ENCODE assay signal across 12 cellular contexts in genomic region chr3:170350515-170351413, GRCh38. TPM values are rescaled to one million over a fixed set of nuclear protein-coding genes. Genes with fewer than 3 reads are reported as not detected.
A peak's percentile ranks its signal among the peaks of the same experiment; 100 is the strongest.
DNase-seq lines count a peak whose midpoint lies in the region; ATAC-seq and TF ChIP-seq lines count a peak whose summit lies in the region.
"Had no signal": no experiment of that assay in that cellular context is flagged by ENCODE, and none has a peak within 500 bp of the region (broad histone marks: within the 10 kb centered on the region; RNA-seq: fewer than 3 reads in every experiment).

No MANE protein-coding gene starts in this region.

- no peak overlapping the region for H2BK120ac ChIP-seq in IMR-90 (ENCODE audit: low read depth, low read length)

- no peak overlapping the region for H4K91ac ChIP-seq in IMR-90 (ENCODE audit: insufficient read depth, low read depth, low read length)

- H2BK15ac ChIP-seq in IMR-90 (ENCODE audit: low read depth, low read length): no peak overlapping the region

- H3K56ac ChIP-seq in IMR-90 (ENCODE audit: extremely low read depth, insufficient read depth, low read length): no peak overlapping the region

- intact Hi-C loops in IMR-90 (cut with micrococcal nuclease): no loop called here

- no peaks in the 10 kb centered on the region for H4K20me1 ChIP-seq in IMR-90 (ENCODE audit: insufficient read depth, low read length)

- H3K9ac ChIP-seq in IMR-90 (ENCODE audit: low read depth, low read length): no peak overlapping the region

- 92% methylated on average over 2 of the region's 8 CpGs; no CpG with 5 or more reads in 1 of the 2 experiments for WGBS in IMR-90 (ENCODE audit: extremely low coverage in 2 of 2, insufficient read length in 1 of 2), 2 experiments

- H4K8ac ChIP-seq in IMR-90 (ENCODE audit: low read depth in 2 of 2, low read length in 2 of 2): no peak overlapping the region

- H3K4me3 Mint-ChIP-seq in naive B cell (peak overlapping the region; percentile 73 to 88 (median 84)), WTC11 (no peak overlapping the region)

- BruUV-seq in IMR-90 (replicated peaks; lab: Mats Ljungman, UMichigan): no TSS peak

- H3K9me3 Mint-ChIP-seq in naive B cell (no peaks in the 10 kb centered on the region), WTC11 (no peaks in the 10 kb centered on the region)

- H2AFZ ChIP-seq in IMR-90 (replicated peaks; ENCODE audit: low read length, poor library complexity): peak overlapping the region; percentile 61

- H3K4me1 Mint-ChIP-seq in naive B cell: peaks cover 45 to 85% (median 74%) of the 10 kb centered on the region in 3 donors
- peaks cover 49% of the 10 kb centered on the region for H3K4me1 Mint-ChIP-seq in WTC11

- no peak overlapping the region for H2BK5ac ChIP-seq in IMR-90 (ENCODE audit: low read depth, low read length, poor library complexity, severe bottlenecking)

- H4K5ac ChIP-seq in IMR-90 (ENCODE audit: low read depth, low read length): no peak overlapping the region

- H3K4me2 ChIP-seq in IMR-90 (ENCODE audit: low read depth, low read length): no peak overlapping the region

- H2AK9ac ChIP-seq in IMR-90 (replicated peaks; ENCODE audit: low read depth, low read length, poor library complexity): no peak overlapping the region

- CTCF ChIA-PET in IMR-90 (lab: Yijun Ruan, JAX) (no interaction called here), WTC11 (lab: Charles Lee) (no interaction called here)

- TF ChIP-seq POLR2A in IMR-90 (IDR thresholded peaks at IDR 0.05; ENCODE audit: low read depth, low read length): no peak

- H3K23ac ChIP-seq in IMR-90 (ENCODE audit: low read depth, low read length): no peak overlapping the region

- no peak overlapping the region for H2BK20ac ChIP-seq in IMR-90 (ENCODE audit: low read depth, low read length)

- no peaks in the 10 kb centered on the region for H3K36me3 ChIP-seq in IMR-90 (ENCODE audit: control insufficient read depth, insufficient read depth, low read length)
- no peaks in the 10 kb centered on the region for H3K36me3 ChIP-seq in right atrium auricular region
- H3K36me3 ChIP-seq: SJCRH30, transverse colon had no signal

- no peaks in the 10 kb centered on the region for H3K9me1 ChIP-seq in IMR-90 (ENCODE audit: insufficient read depth, low read length)

- H3K14ac ChIP-seq in IMR-90 (replicated peaks; ENCODE audit: low read depth, low read length): no peak overlapping the region

- H3K27ac Mint-ChIP-seq in naive B cell (peak overlapping the region; percentile 92 to 100 (median 96)), WTC11 (no peak overlapping the region)

- ATAC-seq in GM18517 (IDR thresholded peaks at IDR 0.05; ENCODE audit: unreplicated experiment): peak; percentile 53
- peak; percentile 47 for ATAC-seq in GM21825 (IDR thresholded peaks at IDR 0.05; ENCODE audit: unreplicated experiment)
- no peak for ATAC-seq in IMR-90 (ENCODE audit: low read depth)
- peak; percentile 35 to 46 for ATAC-seq in naive B cell (ENCODE audit: low read depth in 2 of 2)
- ATAC-seq in WTC11: no peak

- H2AK5ac ChIP-seq in IMR-90 (ENCODE audit: low read depth, low read length): no peak overlapping the region

- POLR2A ChIA-PET in IMR-90 (lab: Charles Lee; ENCODE audit: unreplicated experiment): no interaction called here
- POLR2A ChIA-PET in WTC11 (lab: Charles Lee): no interaction called here

- dilution Hi-C loops in IMR-90 (cut with HindIII; ENCODE audit: low sequenced_read_pairs, unreplicated experiment): no loop called here

- H3K18ac ChIP-seq in IMR-90 (ENCODE audit: low read depth, low read length): no peak overlapping the region

- no peak overlapping the region for H3K4ac ChIP-seq in IMR-90 (ENCODE audit: low read depth, low read length)

- peaks cover 4% of the 10 kb centered on the region for H3K4me1 ChIP-seq in IMR-90 (ENCODE audit: control insufficient read depth, insufficient read depth, low read length)
- peaks cover 0 to 6% of the 10 kb centered on the region in 2 donors for H3K4me1 ChIP-seq in right atrium auricular region

- H3K27ac ChIP-seq in IMR-90 (ENCODE audit: insufficient read depth, low read length): no peak overlapping the region
- H3K27ac ChIP-seq in right atrium auricular region: no peak overlapping the region
- H3K27ac ChIP-seq: SJCRH30 had no signal

- H3K79me1 ChIP-seq in IMR-90 (ENCODE audit: low read depth in 1 of 2, low read length in 2 of 2): peaks cover 0 to 10% of the 10 kb centered on the region in 2 experiments; a peak in 2 of 4 replicates

- TF ChIP-seq CTCF in IMR-90 (conservative IDR thresholded peaks at IDR 0.05; ENCODE audit: low read depth, low read length) (no peak), WTC11 (IDR thresholded peaks at IDR 0.05) (no peak), right atrium auricular region (IDR thresholded peaks at IDR 0.05) (no peak)

- in situ Hi-C loops in IMR-90 (cut with MboI; ENCODE audit: low sequenced_read_pairs): loop anchor here (5.0 kb wide), 1 partner anchor 38 kb away; no protein-coding TSS in a partner anchor

- H3K27me3 Mint-ChIP-seq in naive B cell (no peaks in the 10 kb centered on the region), WTC11 (ENCODE audit: low read depth) (no peaks in the 10 kb centered on the region)

- H3K4me3 ChIP-seq in IMR-90 (ENCODE audit: insufficient read depth, low read depth, low read length) (no peak overlapping the region), right atrium auricular region (no peak overlapping the region)
- H3K4me3 ChIP-seq: SJCRH30, transverse colon had no signal

- H3K9me3 ChIP-seq in IMR-90 (ENCODE audit: control insufficient read depth, insufficient read depth, low read length): no peaks in the 10 kb centered on the region
- no peaks in the 10 kb centered on the region for H3K9me3 ChIP-seq in right atrium auricular region
- H3K9me3 ChIP-seq: SJCRH30, transverse colon had no signal

- no peak for TF ChIP-seq RAD21 in IMR-90 (IDR thresholded peaks at IDR 0.05; ENCODE audit: low read length)

- H3K36me3 Mint-ChIP-seq in naive B cell: no peaks in the 10 kb centered on the region
- H3K36me3 Mint-ChIP-seq in WTC11: no peaks in the 10 kb centered on the region

- DNase-seq in IMR-90 (no peak), naive B cell (peak; percentile 58), WTC11 (ENCODE audit: low spot score) (no peak), NK-92 (lab: John Stamatoyannopoulos, UW; ENCODE audit: unreplicated experiment) (no peak), GM03348 (ENCODE audit: low spot score) (no peak), right atrium auricular region (ENCODE audit: low spot score) (no peak)
- DNase-seq: COR-L47, NCI-H187 treated with DMSO at 0.1 percent for 48 hours, SJCRH30, transverse colon had no signal

- H3K27me3 ChIP-seq in IMR-90 (ENCODE audit: control insufficient read depth, insufficient read depth, low read length): no peaks in the 10 kb centered on the region
- H3K27me3 ChIP-seq in right atrium auricular region: no peaks in the 10 kb centered on the region
- H3K27me3 ChIP-seq: SJCRH30, transverse colon had no signal

TF ChIP-seq in IMR-90, 13 proteins besides CTCF, POLR2A, EP300 and RAD21:
- no peak for TF ChIP-seq ELK1 (IDR thresholded peaks at IDR 0.05; ENCODE audit: borderline replicate concordance, low read depth, low read length)

TF ChIP-seq in WTC11, 78 proteins besides CTCF, POLR2A, EP300 and RAD21 (continues in another document):
- TF ChIP-seq USF2 (CRISPR knock-in tag; IDR thresholded peaks at IDR 0.05) (no peak), MXD4 (CRISPR knock-in tag; IDR thresholded peaks at IDR 0.05; ENCODE audit: borderline replicate concordance) (no peak), NR2C2 (CRISPR knock-in tag; IDR thresholded peaks at IDR 0.05) (no peak), NFE2L1 (CRISPR knock-in tag; IDR thresholded peaks at IDR 0.05) (no peak), USF1 (CRISPR knock-in tag; IDR thresholded peaks at IDR 0.05) (no peak), ESRRA (CRISPR knock-in tag; IDR thresholded peaks at IDR 0.05; ENCODE audit: borderline replicate concordance) (no peak), ZBTB43 (CRISPR knock-in tag; IDR thresholded peaks at IDR 0.05) (no peak)

RNA-seq across cellular contexts. Expression of gene SKIL, which starts 6.8 kb away (rescaled TPM):
- 51.7 and 55.9 TPM in 2 replicates for total RNA-seq in IMR-90 (2012; rRNA removed)
- 7.2 and 9.2 TPM in 2 replicates for polyA plus RNA-seq in IMR-90 (2012; rRNA removed)
- polyA plus RNA-seq in IMR-90 (2012; cell fraction: cytosol; rRNA removed): 1.4 and 1.9 TPM in 2 replicates
- 1.9 and 15.7 TPM in 2 replicates for polyA plus RNA-seq in IMR-90 (2012; cell fraction: nucleus; rRNA removed; ENCODE audit: low replicate concordance)
- 10 to 100 TPM; 12.3 to 28.5 (median 25.2) TPM for polyA plus RNA-seq in naive B cell (ENCODE audit: low read depth in 6 of 6)
- total RNA-seq in WTC11 (2021): 181 to 190 TPM (median 188 TPM) in 3 replicates
- total RNA-seq in right atrium auricular region: 10 to 100 TPM; 20.4 to 32.9 TPM

Comparison
In these comparisons a context has a peak if more than half of its experiments do, and no peak if none do; other contexts are left out.
1. ATAC-seq: peak in GM18517 (single experiment), GM21825 (single experiment) and naive B cell (2 of 2); none in IMR-90 (single experiment) and WTC11 (single experiment).